31 cellular contexts compared by ENCODE assay signal in genomic region chr5:151357792-151358191, GRCh38. TPM values are rescaled to one million over a fixed set of nuclear protein-coding genes. Genes with fewer than 3 reads are reported as not detected.
DNase-seq lines count a peak whose midpoint lies in the region; ATAC-seq and TF ChIP-seq lines count a peak whose summit lies in the region.
"Had no signal": no experiment of that assay in that cellular context is flagged by ENCODE, and none has a peak within 500 bp of the region (broad histone marks: within the 10 kb centered on the region; RNA-seq: fewer than 3 reads in every experiment).

No MANE protein-coding gene starts in this region.

- peak; percentile 36 to 72 for ATAC-seq in gastrocnemius medialis
- ATAC-seq in esophagus mucosa, result no peak
- ATAC-seq: GM12878; natural killer cell; stimulated activated naive CD8-positive, alpha-beta T cell treated with anti-CD3 and anti-CD28 coated beads, Interleukin-15, Interleukin-2, amounts not matched to agents 100 U/mL and 50 U/mL, for 24 hours had no signal

- H3K9me3 ChIP-seq in gastrocnemius medialis, result no peaks in the 10 kb centered on the region
- H3K9me3 ChIP-seq: testis had no signal

- H3K4me3 ChIP-seq in LNCaP clone FGC (ENCODE audit: low read depth, low read length), result no peak overlapping the region
- H3K4me3 ChIP-seq in epithelial cell of esophagus (ENCODE audit: low read length), result no peak overlapping the region
- H3K4me3 ChIP-seq in gastrocnemius medialis, result no peak overlapping the region
- H3K4me3 ChIP-seq: ascending aorta, GM12878, testis had no signal

- H3K4me1 ChIP-seq in gastrocnemius medialis, result peaks cover 0 to 5% of the 10 kb centered on the region in 2 donors
- H3K4me1 ChIP-seq: ascending aorta, testis had no signal

- no peaks in the 10 kb centered on the region for H3K36me3 ChIP-seq in gastrocnemius medialis
- H3K36me3 ChIP-seq: ascending aorta had no signal

- in situ Hi-C loops in gastrocnemius medialis (cut with MboI; ENCODE audit: low sequenced_read_pairs in 4 of 4), result no loop called here

- no peak for TF ChIP-seq POLR2A in gastrocnemius medialis (IDR thresholded peaks at IDR 0.05)

- DNase-seq in LNCaP clone FGC (ENCODE audit: low read depth) (peak; percentile 26), NOMO-1 treated with dmso at 0.1 percent for 144 hours (lab: John Stamatoyannopoulos, UW; ENCODE audit: unreplicated experiment) (peak; percentile 82), epithelial cell of esophagus (ENCODE audit: low read depth) (peak; percentile 35), gastrocnemius medialis (no peak), NCI-H748 (lab: John Stamatoyannopoulos, UW; ENCODE audit: unreplicated experiment) (no peak), posterior vena cava (ENCODE audit: low spot score) (no peak)
- DNase-seq: activated CD4-positive, alpha-beta T cell treated with anti-CD3 and anti-CD28 coated beads for 4 hours; activated CD8-positive, alpha-beta memory T cell treated with anti-CD3 and anti-CD28 coated beads for 24 hours; activated effector memory CD4-positive, alpha-beta T cell treated with Interleukin-2 at 50 U/mL for 16 hours; activated naive CD8-positive, alpha-beta T cell treated with anti-CD3 and anti-CD28 coated beads for 36 hours; caudate nucleus; CD4-positive, CD25-positive, alpha-beta regulatory T cell; dermis blood vessel endothelial cell; EL; GOT3; midbrain; MM.1S; natural killer cell; NCI-H1694 treated with DMSO at 0.1 percent for 48 hours; NCI-H526 treated with DMSO at 0.1 percent for 48 hours; occipital lobe; stimulated activated naive CD8-positive, alpha-beta T cell treated with anti-CD3 and anti-CD28 coated beads, Interleukin-15, Interleukin-2, amounts not matched to agents 100 U/mL and 50 U/mL, for 24 hours; testis had no signal

- no peak for TF ChIP-seq CTCF in LNCaP clone FGC (IDR thresholded peaks at IDR 0.05; ENCODE audit: control insufficient read depth, extremely low read depth, insufficient read depth)
- no peak for TF ChIP-seq CTCF in epithelial cell of esophagus (IDR thresholded peaks at IDR 0.05; ENCODE audit: insufficient read depth, low read depth, low read length, missing control alignments)
- TF ChIP-seq CTCF in gastrocnemius medialis (IDR thresholded peaks at IDR 0.05 in 4 of 5, conservative IDR thresholded peaks at IDR 0.05 in 1 of 5), result no peak

- H3K27ac ChIP-seq in gastrocnemius medialis, result no peak overlapping the region
- H3K27ac ChIP-seq: ascending aorta, testis, VCaP had no signal

- H3K27me3 ChIP-seq in gastrocnemius medialis, result no peaks in the 10 kb centered on the region
- H3K27me3 ChIP-seq: ascending aorta, testis had no signal

- intact Hi-C loops in gastrocnemius medialis (cut with DNase I; ENCODE audit: low total_unique reads) (no loop called here), posterior vena cava (cut with DNase I) (no loop called here)

RNA-seq across cellular contexts. Expression of gene SLC36A2, which starts 10.4 kb away (rescaled TPM):
- total RNA-seq in gastrocnemius medialis (10 to 100 TPM in 3 of 4 donors, 1 to 10 TPM in 1; 8.8 to 22.9 (median 16.4) TPM), esophagus mucosa (not detected), posterior vena cava (not detected)
- total RNA-seq: activated naive CD8-positive, alpha-beta T cell treated with anti-CD3 and anti-CD28 coated beads for 36 hours; CD4-positive, CD25-positive, alpha-beta regulatory T cell; dermis blood vessel endothelial cell; fibroblast of lung; GM12878; kidney epithelial cell; natural killer cell; occipital lobe had no signal

RNA-seq across cellular contexts. Expression of gene SLC36A3, which starts 54.2 kb away (rescaled TPM):
- total RNA-seq in gastrocnemius medialis (not detected), esophagus mucosa (not detected), posterior vena cava (not detected)
- total RNA-seq: activated naive CD8-positive, alpha-beta T cell treated with anti-CD3 and anti-CD28 coated beads for 36 hours; ascending aorta; CD4-positive, CD25-positive, alpha-beta regulatory T cell; dermis blood vessel endothelial cell; fibroblast of lung; GM12878; kidney epithelial cell; lower leg skin; natural killer cell; occipital lobe; skeletal muscle tissue had no signal

Comparison
In these comparisons a context has a peak if more than half of its experiments do, and no peak if none do; other contexts are left out.
1. DNase-seq: peak in LNCaP clone FGC (single experiment), NOMO-1 treated with dmso at 0.1 percent for 144 hours (single experiment) and epithelial cell of esophagus (single experiment); none in gastrocnemius medialis (0 of 2), NCI-H748 (single experiment) and posterior vena cava (single experiment).